In the genomic region with DNA sequence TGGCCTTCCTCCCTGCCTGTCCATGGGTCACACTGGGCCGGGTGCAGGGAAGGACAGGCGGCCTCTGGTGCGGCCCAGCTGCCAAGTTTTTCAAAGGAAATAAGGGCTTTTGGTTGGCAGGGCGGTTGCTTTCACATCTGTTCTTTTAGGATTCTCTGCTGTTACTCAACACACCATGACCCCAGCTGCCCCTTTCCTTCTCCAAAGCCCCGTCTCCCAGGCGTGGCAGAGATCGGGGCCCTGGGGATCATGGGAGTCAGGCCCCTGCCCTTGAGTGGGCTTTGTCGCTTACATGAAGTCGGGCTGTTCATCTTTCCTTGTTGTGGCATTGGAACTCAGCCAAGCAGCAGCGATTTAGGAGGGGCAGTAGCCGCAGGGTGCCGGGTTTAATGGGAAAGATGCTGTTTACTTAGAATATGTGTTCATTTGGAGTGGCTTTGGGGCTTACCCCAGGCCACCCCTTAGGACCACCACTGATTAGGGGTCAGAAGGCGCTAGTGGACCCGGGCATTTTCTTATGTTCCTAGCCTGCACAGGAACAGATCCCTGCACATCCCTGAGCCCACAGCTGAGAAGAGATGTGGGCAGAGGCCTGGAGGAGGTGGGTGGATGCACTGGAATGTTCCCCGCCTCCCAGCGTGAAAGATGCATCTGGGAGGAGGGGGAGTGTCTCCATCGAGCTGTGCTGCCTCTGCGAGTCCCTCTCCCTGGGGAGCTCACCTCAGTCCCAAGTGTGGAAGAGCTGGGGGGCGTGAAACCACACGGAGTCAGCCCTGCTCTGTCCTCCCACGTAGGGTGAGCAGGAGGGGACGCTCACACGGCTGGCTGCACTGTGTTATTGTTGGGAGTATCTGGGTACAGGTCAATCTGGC, we compare ENCODE assay signal across 9 cellular contexts. TPM values are rescaled to one million over a fixed set of nuclear protein-coding genes. Genes with fewer than 3 reads are reported as not detected.
A peak's percentile ranks its signal among the peaks of the same experiment; 100 is the strongest.
DNase-seq lines count a peak whose midpoint lies in the region; ATAC-seq and TF ChIP-seq lines count a peak whose summit lies in the region.
"Had no signal": no experiment of that assay in that cellular context is flagged by ENCODE, and none has a peak within 500 bp of the region (broad histone marks: within the 10 kb centered on the region; RNA-seq: fewer than 3 reads in every experiment).

No MANE protein-coding gene starts in this region.

- H3K4me3 ChIP-seq in DND-41 (ENCODE audit: low read depth in 1 of 2, low read length in 2 of 2) (no peak overlapping the region), fibroblast of mammary gland (ENCODE audit: control insufficient read depth, low read depth, low read length) (no peak overlapping the region), osteoblast (ENCODE audit: insufficient read depth, low read length) (peak overlapping the region; percentile 44)
- H3K4me3 ChIP-seq in CD4-positive, alpha-beta memory T cell (ENCODE audit: low read length in 2 of 2): no peak overlapping the region

- H4K20me1 ChIP-seq in DND-41 (ENCODE audit: insufficient read depth, low read length) (peaks cover 9% of the 10 kb centered on the region; the same call in 1 of the 2 replicates), osteoblast (ENCODE audit: insufficient read depth, low read length) (no peaks in the 10 kb centered on the region)

- H3K9me3 Mint-ChIP-seq in CD4-positive, alpha-beta memory T cell: no peaks in the 10 kb centered on the region

- H3K9me3 ChIP-seq in DND-41 (ENCODE audit: insufficient read depth, low read length, severe bottlenecking) (no peaks in the 10 kb centered on the region), osteoblast (ENCODE audit: low read depth, low read length) (no peaks in the 10 kb centered on the region)
- no peaks in the 10 kb centered on the region for H3K9me3 ChIP-seq in CD4-positive, alpha-beta memory T cell (ENCODE audit: control insufficient read depth in 1 of 2, low read length in 2 of 2)

- CTCF ChIA-PET in CD4-positive, alpha-beta memory T cell (lab: Charles Lee; ENCODE audit: partially characterized antibody): interaction anchor here (0.7 to 7.1 kb wide), 4 partner anchors 14 to 25 kb away, joined by 3 to 95 read pairs (median 4); no protein-coding TSS in a partner anchor

- intact Hi-C loops in CD4-positive, alpha-beta memory T cell (cut with micrococcal nuclease): no loop called here

- peaks cover 17% of the 10 kb centered on the region for H3K27me3 ChIP-seq in DND-41 (ENCODE audit: insufficient read depth, low read length, poor library complexity)
- H3K27me3 ChIP-seq in osteoblast (ENCODE audit: insufficient read depth, low read length): no peaks in the 10 kb centered on the region
- no peaks in the 10 kb centered on the region for H3K27me3 ChIP-seq in CD4-positive, alpha-beta memory T cell (ENCODE audit: insufficient read depth, low read length)

- no peaks in the 10 kb centered on the region for H3K36me3 Mint-ChIP-seq in CD4-positive, alpha-beta memory T cell

- H2AFZ ChIP-seq in DND-41 (ENCODE audit: low read depth, low read length): no peak overlapping the region
- H2AFZ ChIP-seq in osteoblast (ENCODE audit: low read length): peak overlapping the region; percentile 78

- H3K27me3 Mint-ChIP-seq in CD4-positive, alpha-beta memory T cell: no peaks in the 10 kb centered on the region

- H3K4me3 Mint-ChIP-seq in CD4-positive, alpha-beta memory T cell: no peak overlapping the region

- H3K36me3 ChIP-seq in DND-41 (ENCODE audit: insufficient read depth, low read length) (no peaks in the 10 kb centered on the region), osteoblast (ENCODE audit: insufficient read depth, low read length) (no peaks in the 10 kb centered on the region)
- no peaks in the 10 kb centered on the region for H3K36me3 ChIP-seq in CD4-positive, alpha-beta memory T cell (ENCODE audit: insufficient read depth, low read length)

- H3K27ac ChIP-seq in DND-41 (ENCODE audit: low read length) (no peak overlapping the region), osteoblast (ENCODE audit: low read depth, low read length) (peak overlapping the region; percentile 12)
- no peak overlapping the region for H3K27ac ChIP-seq in CD4-positive, alpha-beta memory T cell (ENCODE audit: low read depth, low read length)

- H3K4me1 Mint-ChIP-seq in CD4-positive, alpha-beta memory T cell: peaks cover 4 to 16% (median 11%) of the 10 kb centered on the region in 4 donors

- no peak overlapping the region for H3K9ac ChIP-seq in DND-41 (ENCODE audit: low read depth, low read length)

- DNase-seq in DND-41 (peak; percentile 44), NCI-H524 (lab: John Stamatoyannopoulos, UW) (peak; percentile 96), fibroblast of mammary gland (ENCODE audit: low read depth) (peak; percentile 82), osteoblast (ENCODE audit: insufficient read length, low spot score, missing footprints) (peak; percentile 72), activated T-cell treated with anti-CD3 and anti-CD28 coated beads for 4 hours (no peak), medulla oblongata (ENCODE audit: extremely low spot score) (no peak)
- no peak for DNase-seq in CD4-positive, alpha-beta memory T cell
- DNase-seq: dermis blood vessel endothelial cell had no signal

- H3K4me1 ChIP-seq in DND-41 (ENCODE audit: insufficient read depth, low read length) (peaks cover 7% of the 10 kb centered on the region; the same call in 1 of the 2 replicates), osteoblast (ENCODE audit: insufficient read depth, low read length) (peaks cover 22% of the 10 kb centered on the region)
- peaks cover 8% of the 10 kb centered on the region for H3K4me1 ChIP-seq in CD4-positive, alpha-beta memory T cell (ENCODE audit: insufficient read depth, low read length)

- ATAC-seq in DND-41 (ENCODE audit: insufficient read depth, low read depth): peak; percentile 47
- ATAC-seq in HG02852 (IDR thresholded peaks at IDR 0.05; ENCODE audit: unreplicated experiment): no peak

- H3K27ac Mint-ChIP-seq in CD4-positive, alpha-beta memory T cell: peak overlapping the region in 1 of 7 donors; percentile 36

- H3K79me2 ChIP-seq in DND-41 (ENCODE audit: insufficient read depth, low read length): no peaks in the 10 kb centered on the region
- H3K79me2 ChIP-seq in osteoblast (ENCODE audit: insufficient read depth, low read length): peaks cover 11% of the 10 kb centered on the region

- POLR2A ChIA-PET in CD4-positive, alpha-beta memory T cell (lab: Charles Lee; ENCODE audit: partially characterized antibody): no interaction called here

- TF ChIP-seq CTCF in DND-41 (IDR thresholded peaks at IDR 0.05; ENCODE audit: borderline replicate concordance, extremely low read depth, low read length, poor library complexity, severe bottlenecking): no peak
- TF ChIP-seq CTCF in fibroblast of mammary gland (conservative IDR thresholded peaks at IDR 0.05; ENCODE audit: control insufficient read depth, insufficient read depth, low read depth, low read length): no peak
- no peak for TF ChIP-seq CTCF in osteoblast (IDR thresholded peaks at IDR 0.05; ENCODE audit: extremely low read depth, low read depth, low read length)

- H3K4me2 ChIP-seq in DND-41 (ENCODE audit: insufficient read depth, low read length) (no peak overlapping the region), osteoblast (ENCODE audit: insufficient read depth, low read length) (peak overlapping the region; percentile 64)

RNA-seq across cellular contexts. Expression of a gene that starts 6.8 kb away (rescaled TPM):
- total RNA-seq in osteoblast: 49.5 and 51.0 TPM in 2 replicates
- total RNA-seq in CD4-positive, alpha-beta memory T cell: 100 to 1,000 TPM; 230 to 235 TPM
- polyA plus RNA-seq in CD4-positive, alpha-beta memory T cell: 10 to 100 TPM; 34.8 to 69.7 TPM

Comparison
In these comparisons a context has a peak if more than half of its experiments do, and no peak if none do; other contexts are left out.
1. DNase-seq: peak in DND-41 (single experiment), NCI-H524 (2 of 2), fibroblast of mammary gland (single experiment) and osteoblast (single experiment); none in CD4-positive, alpha-beta memory T cell (0 of 5), activated T-cell treated with anti-CD3 and anti-CD28 coated beads for 4 hours (single experiment) and medulla oblongata (single experiment).